In the genomic region with DNA sequence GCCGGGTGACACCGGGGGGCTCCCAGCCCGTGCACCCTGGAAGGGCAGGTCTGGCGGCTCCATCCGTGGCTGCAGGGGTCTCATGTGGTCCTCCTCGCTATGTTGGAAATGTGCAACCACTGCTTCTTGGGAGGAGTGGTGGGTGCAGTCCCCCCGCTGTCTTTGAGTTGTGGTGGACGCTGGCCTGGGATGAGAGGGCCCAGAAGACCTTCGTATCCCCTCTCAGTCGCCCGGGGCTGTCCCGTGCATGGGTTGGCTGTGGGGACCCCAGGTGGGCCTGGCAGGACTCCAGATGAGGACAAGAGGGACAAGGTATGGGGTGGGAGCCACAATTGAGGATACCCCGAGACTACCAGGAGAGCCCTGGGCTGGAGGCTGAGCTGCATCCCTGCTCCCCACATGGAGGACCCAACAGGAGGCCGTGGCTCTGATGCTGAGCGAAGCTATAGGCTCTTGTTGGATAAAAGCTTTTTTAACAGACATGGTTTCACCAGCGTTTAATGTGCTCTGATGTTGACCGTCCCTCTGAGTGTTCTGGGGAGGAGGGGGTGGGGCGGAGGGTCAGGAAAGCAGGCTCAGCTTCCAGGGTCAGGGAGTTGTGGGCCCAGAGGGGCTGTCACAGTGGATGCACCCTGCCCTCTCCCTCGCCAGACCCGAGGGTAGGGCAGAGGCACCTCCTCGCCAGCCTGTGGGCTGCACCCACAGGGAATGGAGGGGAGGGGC, we compare ENCODE assay signal across 15 cellular contexts. TPM values are rescaled to one million over a fixed set of nuclear protein-coding genes. Genes with fewer than 3 reads are reported as not detected.
A peak's percentile ranks its signal among the peaks of the same experiment; 100 is the strongest.
DNase-seq lines count a peak whose midpoint lies in the region; ATAC-seq, FAIRE-seq and TF ChIP-seq lines count a peak whose summit lies in the region.
"Had no signal": no experiment of that assay in that cellular context is flagged by ENCODE, and none has a peak within 500 bp of the region (broad histone marks: within the 10 kb centered on the region; RNA-seq: fewer than 3 reads in every experiment).

No MANE protein-coding gene starts in this region.

- no peak for TF ChIP-seq POLR2A in HepG2 (IDR thresholded peaks at IDR 0.05; ENCODE audit: insufficient read depth in 1 of 2, low read depth in 2 of 2, low read length in 2 of 2)
- no peak for TF ChIP-seq POLR2A in transverse colon (IDR thresholded peaks at IDR 0.05)

- no peak for FAIRE-seq in HepG2 (lab: Jason Lieb, UNC)

- H3K4me2 ChIP-seq in DOHH2 (ENCODE audit: low read length) (peak overlapping the region; percentile 36; the same call in 1 of the 2 replicates), PC-3 (ENCODE audit: low read length) (no peak overlapping the region), HepG2 (ENCODE audit: low read depth, low read length) (peak overlapping the region; percentile 74)
- H3K4me2 ChIP-seq: neural progenitor cell had no signal

- no peak for TF ChIP-seq CTCF in DOHH2 (IDR thresholded peaks at IDR 0.05; ENCODE audit: low read depth, low read length, poor library complexity, severe bottlenecking)
- TF ChIP-seq CTCF in PC-3 (conservative IDR thresholded peaks at IDR 0.05; ENCODE audit: low read depth, low read length): no peak
- no peak for TF ChIP-seq CTCF in HepG2 (CRISPR knock-in tag; IDR thresholded peaks at IDR 0.05)
- no peak for TF ChIP-seq CTCF in GM10248 (IDR thresholded peaks at IDR 0.05; ENCODE audit: control extremely low read depth, extremely low read depth, low read depth, missing control alignments)
- no peak for TF ChIP-seq CTCF in transverse colon (IDR thresholded peaks at IDR 0.05)

- in situ Hi-C loops in HepG2 (cut with HindIII; ENCODE audit: extremely low pct_ligation_motif_present, low pct_unique_long_range_greater_than_20kb): no loop called here
- in situ Hi-C loops in transverse colon (cut with MboI; ENCODE audit: low pct_ligation_motif_present in 1 of 4, low pct_unique_long_range_greater_than_20kb in 1 of 4, low sequenced_read_pairs in 3 of 4): no loop called here

- WGBS in HepG2 (ENCODE audit: low lambda C conversion rate): 86% methylated on average over 18 of the region's 21 CpGs
- WGBS in transverse colon (ENCODE audit: low coverage in 1 of 2), 2 donors: 82% methylated on average over 19 of the region's 21 CpGs; no CpG with 5 or more reads in 1 of the 2 donors

- POLR2A ChIA-PET in PC-3 (lab: Charles Lee; ENCODE audit: unreplicated experiment) (interaction anchor here (0.7 kb wide), 1 partner anchor 328 kb away, joined by 3 read pairs; no protein-coding TSS in a partner anchor), HepG2 (lab: Yijun Ruan, JAX) (interaction anchor here (0.6 to 1.8 kb wide), 8 partner anchors 8 to 142 kb away, joined by 3 to 11 read pairs (median 4); a partner anchor contains a TSS), GM10248 (lab: Yijun Ruan, JAX) (no interaction called here)

- ATAC-seq in PC-3: no peak
- ATAC-seq in HepG2: no peak
- ATAC-seq in HG02885 (IDR thresholded peaks at IDR 0.05; ENCODE audit: poor library complexity, unreplicated experiment): no peak
- ATAC-seq: activated CD8-positive, alpha-beta T cell treated with anti-CD3 and anti-CD28 coated beads, Interleukin-2, amount 10 ng/mL, durations not matched to agents 7 days and 5 days; sciatic nerve; stimulated activated memory B cell treated with anti-CD40 and anti-IgM and Interleukin-4, amounts not matched to agents 10 μg/mL and 1 μg/mL and 100 μg/mL, for 72 hours had no signal

- no peaks in the 10 kb centered on the region for H3K9me3 ChIP-seq in DOHH2 (ENCODE audit: control insufficient read depth, insufficient read depth, low read length)
- no peaks in the 10 kb centered on the region for H3K9me3 ChIP-seq in PC-3 (ENCODE audit: low read length)
- no peaks in the 10 kb centered on the region for H3K9me3 ChIP-seq in HepG2 (ENCODE audit: low read length)
- H3K9me3 ChIP-seq in transverse colon: no peaks in the 10 kb centered on the region
- H3K9me3 ChIP-seq: ascending aorta, uterus had no signal

- H4K20me1 ChIP-seq in DOHH2 (ENCODE audit: control insufficient read depth, insufficient read depth, low read depth, low read length): no peaks in the 10 kb centered on the region; the same call in 1 of the 2 replicates
- no peaks in the 10 kb centered on the region for H4K20me1 ChIP-seq in PC-3 (ENCODE audit: low read length)
- H4K20me1 ChIP-seq in HepG2 (ENCODE audit: insufficient read depth, low read length): no peaks in the 10 kb centered on the region

- DNase-seq in PC-3 (no peak), HepG2 (ENCODE audit: low spot score) (no peak), GM10248 (ENCODE audit: extremely low spot score) (no peak), transverse colon (no peak)
- DNase-seq: dorsolateral prefrontal cortex; EL; stimulated activated CD4-positive, alpha-beta T cell treated with anti-CD3 and anti-CD28 coated beads, Interleukin-4, amount 100 ng/mL, for 4 hours; uterus had no signal

- intact Hi-C loops in PC-3 (cut with micrococcal nuclease) (no loop called here), HepG2 (cut with micrococcal nuclease; ENCODE audit: unreplicated experiment) (no loop called here), transverse colon (cut with DNase I; ENCODE audit: low total_unique reads) (no loop called here)

- CTCF ChIA-PET in PC-3 (lab: Charles Lee): no interaction called here
- CTCF ChIA-PET in HepG2 (lab: Yijun Ruan, JAX; ENCODE audit: low intra/inter-chr PET ratio, low total read pairs): no interaction called here
- CTCF ChIA-PET in GM10248 (lab: Yijun Ruan, JAX): interaction anchor here (1.2 to 3.1 kb wide), 4 partner anchors 10 to 164 kb away, joined by 3 to 11 read pairs (median 3); no protein-coding TSS in a partner anchor

- no peak for TF ChIP-seq RAD21 in HepG2 (CRISPR knock-in tag; IDR thresholded peaks at IDR 0.05)

- H3K4me1 ChIP-seq in DOHH2 (ENCODE audit: control insufficient read depth, low read length) (peaks cover 29% of the 10 kb centered on the region), PC-3 (ENCODE audit: insufficient read depth, low read length) (peaks cover 9% of the 10 kb centered on the region), HepG2 (ENCODE audit: insufficient read depth, low read length) (peaks cover 71% of the 10 kb centered on the region), transverse colon (peaks cover 4 to 20% (median 15%) of the 10 kb centered on the region in 4 donors)

- no peak overlapping the region for H3K4me3 ChIP-seq in DOHH2 (ENCODE audit: low read length)
- H3K4me3 ChIP-seq in PC-3 (ENCODE audit: low read length): no peak overlapping the region
- 0 out of 6 replicates have a peak overlapping the region, but pooled peaks of 1 of the 3 experiments have one; percentile 65 for H3K4me3 ChIP-seq in HepG2 (replicated peaks in 1 of 3; ENCODE audit: insufficient read depth in 1 of 3, low read depth in 2 of 3, low read length in 3 of 3)
- H3K4me3 ChIP-seq in transverse colon: no peak overlapping the region
- H3K4me3 ChIP-seq: ascending aorta, dorsolateral prefrontal cortex, neural progenitor cell, uterus had no signal

- H3K9me2 ChIP-seq in DOHH2 (replicated peaks; ENCODE audit: control insufficient read depth, low read length) (no peaks in the 10 kb centered on the region), PC-3 (replicated peaks; ENCODE audit: low read length) (no peaks in the 10 kb centered on the region)

- H3K27me3 ChIP-seq in DOHH2 (ENCODE audit: control insufficient read depth, low read length): no peaks in the 10 kb centered on the region
- no peaks in the 10 kb centered on the region for H3K27me3 ChIP-seq in PC-3 (ENCODE audit: low read length)
- no peaks in the 10 kb centered on the region for H3K27me3 ChIP-seq in HepG2 (ENCODE audit: control insufficient read depth in 1 of 2, insufficient read depth in 2 of 2, low read length in 2 of 2)
- no peaks in the 10 kb centered on the region for H3K27me3 ChIP-seq in transverse colon
- H3K27me3 ChIP-seq: ascending aorta, dorsolateral prefrontal cortex, uterus had no signal

- H3K27ac ChIP-seq in DOHH2 (ENCODE audit: low read depth, low read length) (no peak overlapping the region), PC-3 (ENCODE audit: low read length) (no peak overlapping the region), HepG2 (ENCODE audit: extremely low read length, insufficient read depth, low read length) (no peak overlapping the region), transverse colon (no peak overlapping the region)
- H3K27ac ChIP-seq: ascending aorta, neural progenitor cell, uterus had no signal

- H3K9ac ChIP-seq in PC-3 (ENCODE audit: low read length) (no peak overlapping the region), HepG2 (ENCODE audit: insufficient read depth, low read depth, low read length) (no peak overlapping the region)
- H3K9ac ChIP-seq: neural progenitor cell had no signal

- H3K79me2 ChIP-seq in DOHH2 (ENCODE audit: control insufficient read depth, low read length) (no peaks in the 10 kb centered on the region), PC-3 (ENCODE audit: low read length) (no peaks in the 10 kb centered on the region), HepG2 (ENCODE audit: insufficient read depth, low read length) (peaks cover 2% of the 10 kb centered on the region)

- H3F3A ChIP-seq in DOHH2 (ENCODE audit: control insufficient read depth, insufficient read depth): peaks cover 5% of the 10 kb centered on the region; the same call in 1 of the 2 replicates
- no peaks in the 10 kb centered on the region for H3F3A ChIP-seq in PC-3 (ENCODE audit: low read length, unreplicated experiment)

- BruUV-seq in PC-3 (replicated peaks; lab: Mats Ljungman, UMichigan) (TSS peak; percentile 23), HepG2 (replicated peaks; lab: Mats Ljungman, UMichigan) (no TSS peak)

- TF ChIP-seq EP300 in HepG2 (IDR thresholded peaks at IDR 0.05; ENCODE audit: low read depth in 2 of 2, low read length in 2 of 2) (no peak), HepG2 (CRISPR knock-in tag; IDR thresholded peaks at IDR 0.05; ENCODE audit: borderline replicate concordance) (no peak), transverse colon (IDR thresholded peaks at IDR 0.05; ENCODE audit: low read depth) (no peak)

- H3K36me3 ChIP-seq in DOHH2 (ENCODE audit: control insufficient read depth, low read length) (peaks cover 53% of the 10 kb centered on the region), PC-3 (ENCODE audit: low read depth, low read length) (no peaks in the 10 kb centered on the region), HepG2 (replicated peaks in 1 of 2; ENCODE audit: control insufficient read depth in 1 of 2, insufficient read depth in 2 of 2, low read length in 2 of 2) (peaks cover 5 to 14% of the 10 kb centered on the region in 2 experiments; a peak in 2 of 5 replicates), transverse colon (peaks cover 0 to 22% (median 7%) of the 10 kb centered on the region in 4 donors)
- H3K36me3 ChIP-seq: neural progenitor cell, uterus had no signal

- H2AFZ ChIP-seq in PC-3 (ENCODE audit: low read length): no peak overlapping the region
- H2AFZ ChIP-seq in HepG2 (ENCODE audit: low read length): no peak overlapping the region
- H2AFZ ChIP-seq: neural progenitor cell had no signal

RNA-seq across cellular contexts. Expression of a gene that starts 5.5 kb away (rescaled TPM):
- total RNA-seq in PC-3 (2014; rRNA removed) (12.2 and 21.5 TPM in 2 replicates), HepG2 (2016; rRNA removed; fragmentation: Illumina TruSeq; extraction: Trizol) (17.0 and 20.7 TPM in 2 replicates), transverse colon (10 to 100 TPM; 30.8 to 83.0 (median 60.6) TPM)
- 5.1 and 5.8 TPM in 2 replicates for total RNA-seq in HepG2 (2016; cell fraction: cytosol; rRNA removed; fragmentation: Illumina TruSeq; extraction: Trizol; ENCODE audit: low read depth)
- total RNA-seq in HepG2 (2016; cell fraction: insoluble cytoplasmic fraction; rRNA removed; fragmentation: Illumina TruSeq; extraction: Trizol): 16.3 and 20.7 TPM in 2 replicates
- 12.5 and 13.4 TPM in 2 replicates for total RNA-seq in HepG2 (2016; cell fraction: membrane; rRNA removed; fragmentation: Illumina TruSeq; extraction: Trizol)
- 9.5 and 13.5 TPM in 2 replicates for total RNA-seq in HepG2 (2016; cell fraction: nucleus; rRNA removed; fragmentation: Illumina TruSeq; extraction: Trizol)
- 9.1 and 11.8 TPM in 2 replicates for polyA plus RNA-seq in HepG2 (2011; rRNA removed)
- 13.4 and 23.3 TPM in 2 replicates for polyA plus RNA-seq in HepG2 (2011; cell fraction: cytosol; rRNA removed)
- 26.3 and 28.3 TPM in 2 replicates for polyA plus RNA-seq in HepG2 (2011; cell fraction: nucleus; rRNA removed)
- polyA plus RNA-seq in HepG2 (2012): 6.8 and 12.5 TPM in 2 replicates
- 3.0 and 3.1 TPM in 2 replicates for polyA plus RNA-seq in HepG2 (2016; cell fraction: cytosol; fragmentation: Illumina TruSeq; extraction: Trizol; ENCODE audit: low read depth)
- polyA plus RNA-seq in HepG2 (2016; cell fraction: insoluble cytoplasmic fraction; fragmentation: Illumina TruSeq; extraction: Trizol; ENCODE audit: low read depth): 13.3 and 14.0 TPM in 2 replicates
- polyA plus RNA-seq in HepG2 (2016; cell fraction: membrane; fragmentation: Illumina TruSeq; extraction: Trizol; ENCODE audit: low read depth): 5.3 and 7.7 TPM in 2 replicates
- polyA plus RNA-seq in HepG2 (2016; cell fraction: nucleus; fragmentation: Illumina TruSeq; extraction: Trizol; ENCODE audit: insufficient read depth, low read depth): 14.9 and 15.5 TPM in 2 replicates
- 3.5 and 31.4 TPM in 2 replicates for polyA minus RNA-seq in HepG2 (2011; rRNA and poly(A)+ RNA removed; ENCODE audit: low replicate concordance)
- polyA minus RNA-seq in HepG2 (2011; cell fraction: cytosol; rRNA and poly(A)+ RNA removed): 16.7 and 20.7 TPM in 2 replicates
- polyA minus RNA-seq in HepG2 (2011; cell fraction: nucleus; rRNA and poly(A)+ RNA removed): 8.8 and 8.9 TPM in 2 replicates

RNA-seq across cellular contexts. Expression of a gene that starts 9.5 kb away (rescaled TPM):
- total RNA-seq in PC-3 (2014; rRNA removed): 50.0 and 51.1 TPM in 2 replicates
- total RNA-seq in HepG2 (2016; rRNA removed; fragmentation: Illumina TruSeq; extraction: Trizol): 1.2 and 2.5 TPM in 2 replicates
- 4.2 and 5.8 TPM in 2 replicates for total RNA-seq in HepG2 (2016; cell fraction: cytosol; rRNA removed; fragmentation: Illumina TruSeq; extraction: Trizol; ENCODE audit: low read depth)
- 1.4 and 2.6 TPM in 2 replicates for total RNA-seq in HepG2 (2016; cell fraction: insoluble cytoplasmic fraction; rRNA removed; fragmentation: Illumina TruSeq; extraction: Trizol)
- total RNA-seq in HepG2 (2016; cell fraction: membrane; rRNA removed; fragmentation: Illumina TruSeq; extraction: Trizol): 3.5 TPM in 2 replicates
- 2.4 and 3.5 TPM in 2 replicates for total RNA-seq in HepG2 (2016; cell fraction: nucleus; rRNA removed; fragmentation: Illumina TruSeq; extraction: Trizol)
- 3.9 and 4.3 TPM in 2 replicates for polyA plus RNA-seq in HepG2 (2011; rRNA removed)
- polyA plus RNA-seq in HepG2 (2011; cell fraction: cytosol; rRNA removed): 1.5 and 2.1 TPM in 2 replicates
- polyA plus RNA-seq in HepG2 (2011; cell fraction: nucleus; rRNA removed): 28.1 and 29.8 TPM in 2 replicates
- polyA plus RNA-seq in HepG2 (2012): 2.7 and 6.1 TPM in 2 replicates
- polyA plus RNA-seq in HepG2 (2016; cell fraction: cytosol; fragmentation: Illumina TruSeq; extraction: Trizol; ENCODE audit: low read depth): 1.1 TPM in 2 replicates
- polyA plus RNA-seq in HepG2 (2016; cell fraction: insoluble cytoplasmic fraction; fragmentation: Illumina TruSeq; extraction: Trizol; ENCODE audit: low read depth): 1.1 and 1.2 TPM in 2 replicates
- 1.0 and 1.2 TPM in 2 replicates for polyA plus RNA-seq in HepG2 (2016; cell fraction: membrane; fragmentation: Illumina TruSeq; extraction: Trizol; ENCODE audit: low read depth)
- 11.0 and 12.6 TPM in 2 replicates for polyA plus RNA-seq in HepG2 (2016; cell fraction: nucleus; fragmentation: Illumina TruSeq; extraction: Trizol; ENCODE audit: insufficient read depth, low read depth)
- 2.9 and 43.1 TPM in 2 replicates for polyA minus RNA-seq in HepG2 (2011; rRNA and poly(A)+ RNA removed; ENCODE audit: low replicate concordance)
- polyA minus RNA-seq in HepG2 (2011; cell fraction: cytosol; rRNA and poly(A)+ RNA removed): 1.6 and 2.8 TPM in 2 replicates
- polyA minus RNA-seq in HepG2 (2011; cell fraction: nucleus; rRNA and poly(A)+ RNA removed): 4.5 and 5.8 TPM in 2 replicates
- total RNA-seq in transverse colon: 100 to 1,000 TPM in 1 of 4 donors, 10 to 100 TPM in 3; 69.6 to 304 (median 74.2) TPM

RNA-seq across cellular contexts. Expression of a gene that starts 24.7 kb away (rescaled TPM):
- total RNA-seq in PC-3 (2014; rRNA removed) (4.4 and 6.7 TPM in 2 replicates), HepG2 (2016; rRNA removed; fragmentation: Illumina TruSeq; extraction: Trizol) (3.8 and 10.1 TPM in 2 replicates), transverse colon (10 to 100 TPM; 13.1 to 54.6 (median 18.8) TPM)
- 2.4 and 3.2 TPM in 2 replicates for total RNA-seq in HepG2 (2016; cell fraction: cytosol; rRNA removed; fragmentation: Illumina TruSeq; extraction: Trizol; ENCODE audit: low read depth)
- total RNA-seq in HepG2 (2016; cell fraction: insoluble cytoplasmic fraction; rRNA removed; fragmentation: Illumina TruSeq; extraction: Trizol): 4.2 and 9.2 TPM in 2 replicates
- 5.2 and 6.8 TPM in 2 replicates for total RNA-seq in HepG2 (2016; cell fraction: membrane; rRNA removed; fragmentation: Illumina TruSeq; extraction: Trizol)
- total RNA-seq in HepG2 (2016; cell fraction: nucleus; rRNA removed; fragmentation: Illumina TruSeq; extraction: Trizol): 13.1 and 15.5 TPM in 2 replicates
- polyA plus RNA-seq in HepG2 (2011; rRNA removed): 13.2 and 18.6 TPM in 2 replicates
- 4.5 and 5.7 TPM in 2 replicates for polyA plus RNA-seq in HepG2 (2011; cell fraction: cytosol; rRNA removed)
- polyA plus RNA-seq in HepG2 (2011; cell fraction: nucleus; rRNA removed): 111 and 130 TPM in 2 replicates
- 7.5 and 10.0 TPM in 2 replicates for polyA plus RNA-seq in HepG2 (2012)
- 2.5 and 3.3 TPM in 2 replicates for polyA plus RNA-seq in HepG2 (2016; cell fraction: cytosol; fragmentation: Illumina TruSeq; extraction: Trizol; ENCODE audit: low read depth)
- 4.6 and 6.5 TPM in 2 replicates for polyA plus RNA-seq in HepG2 (2016; cell fraction: insoluble cytoplasmic fraction; fragmentation: Illumina TruSeq; extraction: Trizol; ENCODE audit: low read depth)
- polyA plus RNA-seq in HepG2 (2016; cell fraction: membrane; fragmentation: Illumina TruSeq; extraction: Trizol; ENCODE audit: low read depth): 5.7 and 6.3 TPM in 2 replicates
- polyA plus RNA-seq in HepG2 (2016; cell fraction: nucleus; fragmentation: Illumina TruSeq; extraction: Trizol; ENCODE audit: insufficient read depth, low read depth): 51.9 and 55.4 TPM in 2 replicates
- 4.4 and 8.1 TPM in 2 replicates for polyA minus RNA-seq in HepG2 (2011; rRNA and poly(A)+ RNA removed; ENCODE audit: low replicate concordance)
- polyA minus RNA-seq in HepG2 (2011; cell fraction: cytosol; rRNA and poly(A)+ RNA removed): 2.2 and 5.0 TPM in 2 replicates
- polyA minus RNA-seq in HepG2 (2011; cell fraction: nucleus; rRNA and poly(A)+ RNA removed): 6.8 and 7.5 TPM in 2 replicates

RNA-seq across cellular contexts. Expression of a gene that starts 25.3 kb away (rescaled TPM):
- total RNA-seq in PC-3 (2014; rRNA removed) (30.1 and 32.7 TPM in 2 replicates), HepG2 (2016; rRNA removed; fragmentation: Illumina TruSeq; extraction: Trizol) (6.8 and 17.7 TPM in 2 replicates), transverse colon (100 to 1,000 TPM in 2 of 4 donors, 10 to 100 TPM in 2; 43.4 to 265 (median 145) TPM)
- 4.4 and 4.7 TPM in 2 replicates for total RNA-seq in HepG2 (2016; cell fraction: cytosol; rRNA removed; fragmentation: Illumina TruSeq; extraction: Trizol; ENCODE audit: low read depth)
- total RNA-seq in HepG2 (2016; cell fraction: insoluble cytoplasmic fraction; rRNA removed; fragmentation: Illumina TruSeq; extraction: Trizol): 4.5 and 15.9 TPM in 2 replicates
- total RNA-seq in HepG2 (2016; cell fraction: membrane; rRNA removed; fragmentation: Illumina TruSeq; extraction: Trizol): 5.4 and 8.2 TPM in 2 replicates
- total RNA-seq in HepG2 (2016; cell fraction: nucleus; rRNA removed; fragmentation: Illumina TruSeq; extraction: Trizol): 22.3 and 26.8 TPM in 2 replicates
- 18.0 and 24.3 TPM in 2 replicates for polyA plus RNA-seq in HepG2 (2011; rRNA removed)
- polyA plus RNA-seq in HepG2 (2011; cell fraction: cytosol; rRNA removed): 8.0 and 12.2 TPM in 2 replicates
- 148 and 167 TPM in 2 replicates for polyA plus RNA-seq in HepG2 (2011; cell fraction: nucleus; rRNA removed)
- polyA plus RNA-seq in HepG2 (2012): 16.1 and 20.0 TPM in 2 replicates
- 2.3 and 3.4 TPM in 2 replicates for polyA plus RNA-seq in HepG2 (2016; cell fraction: cytosol; fragmentation: Illumina TruSeq; extraction: Trizol; ENCODE audit: low read depth)
- polyA plus RNA-seq in HepG2 (2016; cell fraction: insoluble cytoplasmic fraction; fragmentation: Illumina TruSeq; extraction: Trizol; ENCODE audit: low read depth): 7.0 and 9.8 TPM in 2 replicates
- polyA plus RNA-seq in HepG2 (2016; cell fraction: membrane; fragmentation: Illumina TruSeq; extraction: Trizol; ENCODE audit: low read depth): 4.7 and 8.3 TPM in 2 replicates
- polyA plus RNA-seq in HepG2 (2016; cell fraction: nucleus; fragmentation: Illumina TruSeq; extraction: Trizol; ENCODE audit: insufficient read depth, low read depth): 66.1 and 72.8 TPM in 2 replicates
- polyA minus RNA-seq in HepG2 (2011; rRNA and poly(A)+ RNA removed; ENCODE audit: low replicate concordance): 14.5 and 22.1 TPM in 2 replicates
- polyA minus RNA-seq in HepG2 (2011; cell fraction: cytosol; rRNA and poly(A)+ RNA removed): 4.0 and 6.3 TPM in 2 replicates
- polyA minus RNA-seq in HepG2 (2011; cell fraction: nucleus; rRNA and poly(A)+ RNA removed): 27.8 and 28.5 TPM in 2 replicates

RNA-seq across cellular contexts. Expression of a gene that starts 38.4 kb away (rescaled TPM):
- total RNA-seq in PC-3 (2014; rRNA removed): 7.9 and 10.1 TPM in 2 replicates
- 11.0 and 11.2 TPM in 2 replicates for total RNA-seq in HepG2 (2016; rRNA removed; fragmentation: Illumina TruSeq; extraction: Trizol)
- 9.1 and 14.3 TPM in 2 replicates for total RNA-seq in HepG2 (2016; cell fraction: cytosol; rRNA removed; fragmentation: Illumina TruSeq; extraction: Trizol; ENCODE audit: low read depth)
- total RNA-seq in HepG2 (2016; cell fraction: insoluble cytoplasmic fraction; rRNA removed; fragmentation: Illumina TruSeq; extraction: Trizol): 11.7 and 12.8 TPM in 2 replicates
- total RNA-seq in HepG2 (2016; cell fraction: membrane; rRNA removed; fragmentation: Illumina TruSeq; extraction: Trizol): 14.6 and 17.6 TPM in 2 replicates
- 9.0 and 10.4 TPM in 2 replicates for total RNA-seq in HepG2 (2016; cell fraction: nucleus; rRNA removed; fragmentation: Illumina TruSeq; extraction: Trizol)
- polyA plus RNA-seq in HepG2 (2011; rRNA removed): 5.7 and 6.3 TPM in 2 replicates
- polyA plus RNA-seq in HepG2 (2011; cell fraction: cytosol; rRNA removed): 3.3 and 3.5 TPM in 2 replicates
- polyA plus RNA-seq in HepG2 (2011; cell fraction: nucleus; rRNA removed): 14.9 and 16.4 TPM in 2 replicates
- polyA plus RNA-seq in HepG2 (2012): 8.1 and 9.7 TPM in 2 replicates
- 17.1 and 17.6 TPM in 2 replicates for polyA plus RNA-seq in HepG2 (2016; cell fraction: cytosol; fragmentation: Illumina TruSeq; extraction: Trizol; ENCODE audit: low read depth)
- 12.9 and 16.7 TPM in 2 replicates for polyA plus RNA-seq in HepG2 (2016; cell fraction: insoluble cytoplasmic fraction; fragmentation: Illumina TruSeq; extraction: Trizol; ENCODE audit: low read depth)
- 20.1 and 25.8 TPM in 2 replicates for polyA plus RNA-seq in HepG2 (2016; cell fraction: membrane; fragmentation: Illumina TruSeq; extraction: Trizol; ENCODE audit: low read depth)
- polyA plus RNA-seq in HepG2 (2016; cell fraction: nucleus; fragmentation: Illumina TruSeq; extraction: Trizol; ENCODE audit: insufficient read depth, low read depth): 25.8 and 32.4 TPM in 2 replicates
- polyA minus RNA-seq in HepG2 (2011; rRNA and poly(A)+ RNA removed; ENCODE audit: low replicate concordance): 6.0 and 18.6 TPM in 2 replicates
- polyA minus RNA-seq in HepG2 (2011; cell fraction: cytosol; rRNA and poly(A)+ RNA removed): 1.4 and 1.8 TPM in 2 replicates
- polyA minus RNA-seq in HepG2 (2011; cell fraction: nucleus; rRNA and poly(A)+ RNA removed): 7.2 and 7.7 TPM in 2 replicates
- 10 to 100 TPM in 1 of 4 donors, 1 to 10 TPM in 3; 4.4 to 10.1 (median 7.4) TPM for total RNA-seq in transverse colon
